24 cellular contexts compared by ENCODE assay signal in the genomic region with DNA sequence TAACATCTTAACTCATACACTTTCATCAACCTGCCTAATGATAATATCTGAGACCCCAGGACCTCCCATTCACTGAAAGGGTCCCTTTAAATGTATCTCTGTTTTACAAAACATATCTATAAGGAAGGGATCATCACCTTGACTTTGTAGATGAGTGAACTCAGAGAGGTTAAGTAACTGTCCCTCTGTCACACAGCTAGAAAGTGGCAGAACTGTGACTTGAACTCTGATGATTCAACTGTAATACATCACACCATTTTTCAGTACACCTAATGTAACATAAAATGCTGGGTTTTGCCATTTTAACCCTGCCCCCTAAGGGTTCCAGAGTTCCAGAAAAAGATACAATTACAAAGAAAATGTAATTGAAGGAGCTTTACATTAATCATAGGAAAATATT.
DNase-seq lines count a peak whose midpoint lies in the region; ATAC-seq, FAIRE-seq and TF ChIP-seq lines count a peak whose summit lies in the region.
"Had no signal": no experiment of that assay in that cellular context is flagged by ENCODE, and none has a peak within 500 bp of the region (broad histone marks: within the 10 kb centered on the region; RNA-seq: fewer than 3 reads in every experiment).

No MANE protein-coding gene starts in this region.

- H3K27me3 Mint-ChIP-seq in T-helper 17 cell, result no peaks in the 10 kb centered on the region
- H3K27me3 Mint-ChIP-seq in stimulated activated memory B cell treated with anti-CD40 and anti-IgM and Interleukin-4, amounts not matched to agents 10 μg/mL and 1 μg/mL and 100 μg/mL, for 72 hours, result no peaks in the 10 kb centered on the region
- H3K27me3 Mint-ChIP-seq: B cell; CD4-positive, alpha-beta T cell had no signal

- H3K9me3 Mint-ChIP-seq in stimulated activated memory B cell treated with anti-CD40 and anti-IgM and Interleukin-4, amounts not matched to agents 10 μg/mL and 1 μg/mL and 100 μg/mL, for 72 hours, result no peaks in the 10 kb centered on the region
- H3K9me3 Mint-ChIP-seq: CD4-positive, alpha-beta T cell; CD8-positive, alpha-beta T cell had no signal

- ATAC-seq in A549 (no peak), T-helper 17 cell (no peak), K562 (no peak), left lung (no peak), GM19395 (IDR thresholded peaks at IDR 0.05; ENCODE audit: unreplicated experiment) (no peak)
- ATAC-seq in stimulated activated memory B cell treated with anti-CD40 and anti-IgM and Interleukin-4, amounts not matched to agents 10 μg/mL and 1 μg/mL and 100 μg/mL, for 72 hours, result no peak
- ATAC-seq: CD8-positive, alpha-beta T cell had no signal

- POLR2A ChIA-PET in A549 (lab: Yijun Ruan, JAX) (no interaction called here), HEK293 (lab: Yijun Ruan, JAX) (no interaction called here), K562 (lab: Yijun Ruan, JAX) (interaction anchor here (0.7 kb wide), 1 partner anchor 26 kb away, joined by 3 read pairs; no protein-coding TSS in a partner anchor)

- no TSS peak for BruUV-seq in K562 (replicated peaks; lab: Mats Ljungman, UMichigan)

- H3K9me3 ChIP-seq in A549 (no peaks in the 10 kb centered on the region), HEK293 (ENCODE audit: control insufficient read depth, insufficient read depth, low read depth, low read length) (no peaks in the 10 kb centered on the region), T-helper 17 cell (ENCODE audit: control insufficient read depth, low read length, poor library complexity, severe bottlenecking) (no peaks in the 10 kb centered on the region), K562 (replicated peaks; ENCODE audit: control insufficient read depth, insufficient read depth, low read depth, low read length) (no peaks in the 10 kb centered on the region), left lung (no peaks in the 10 kb centered on the region)
- H3K9me3 ChIP-seq: BLaER1 treated with 17β-estradiol and CSF1 and Interleukin-3, amounts not matched to agents 10 nM and 100 nM; Caco-2 had no signal

- no peak for TF ChIP-seq RAD21 in A549 (conservative IDR thresholded peaks at IDR 0.05 in 1 of 2, IDR thresholded peaks at IDR 0.05 in 1 of 2)
- TF ChIP-seq RAD21 in K562 (CRISPR knock-in tag; conservative IDR thresholded peaks at IDR 0.05 in 1 of 2, IDR thresholded peaks at IDR 0.05 in 1 of 2), result no peak

- no peak overlapping the region for H3K9ac ChIP-seq in K562 (ENCODE audit: insufficient read depth in 1 of 2, low read depth in 2 of 2, low read length in 2 of 2)
- H3K9ac ChIP-seq: BLaER1 treated with 17β-estradiol and CSF1 and Interleukin-3, amounts not matched to agents 10 nM and 100 nM had no signal

- intact Hi-C loops in K562 (cut with micrococcal nuclease) (no loop called here), left lung (cut with DNase I) (no loop called here)

- H3K4me1 ChIP-seq in A549 (peaks cover 6% of the 10 kb centered on the region; the same call in 1 of the 3 replicates), HEK293 (ENCODE audit: control insufficient read depth, insufficient read depth, low read length) (no peaks in the 10 kb centered on the region), K562 (replicated peaks in 1 of 2; ENCODE audit: control insufficient read depth in 2 of 2, insufficient read depth in 2 of 2, low read length in 2 of 2) (no peaks in the 10 kb centered on the region; a peak in 1 of 5 replicates), left lung (no peaks in the 10 kb centered on the region)
- H3K4me1 ChIP-seq: BLaER1 treated with 17β-estradiol and CSF1 and Interleukin-3, amounts not matched to agents 10 nM and 100 nM had no signal

- CTCF ChIA-PET in A549 (lab: Yijun Ruan, JAX), result no interaction called here
- CTCF ChIA-PET in HEK293 (lab: Yijun Ruan, JAX), result no interaction called here
- CTCF ChIA-PET in K562 (lab: Yijun Ruan, JAX; ENCODE audit: low intra/inter-chr PET ratio), result no interaction called here

- no peaks in the 10 kb centered on the region; a peak in 1 of 3 replicates for H3K36me3 ChIP-seq in HEK293 (ENCODE audit: control insufficient read depth in 2 of 2, insufficient read depth in 1 of 2, low read length in 2 of 2)
- no peaks in the 10 kb centered on the region for H3K36me3 ChIP-seq in K562 (ENCODE audit: control insufficient read depth, insufficient read depth, low read length)
- H3K36me3 ChIP-seq in left lung, result no peaks in the 10 kb centered on the region
- H3K36me3 ChIP-seq: BLaER1 treated with 17β-estradiol and CSF1 and Interleukin-3, amounts not matched to agents 10 nM and 100 nM had no signal

- no peaks in the 10 kb centered on the region for H3K9me1 ChIP-seq in K562 (ENCODE audit: control insufficient read depth, insufficient read depth, low read length)

- H3K4me1 Mint-ChIP-seq in T-helper 17 cell, result peaks cover 6% of the 10 kb centered on the region
- H3K4me1 Mint-ChIP-seq in stimulated activated memory B cell treated with anti-CD40 and anti-IgM and Interleukin-4, amounts not matched to agents 10 μg/mL and 1 μg/mL and 100 μg/mL, for 72 hours, result peaks cover 26% of the 10 kb centered on the region

- no peak overlapping the region for H2AFZ ChIP-seq in K562 (ENCODE audit: low read depth, low read length)

- TF ChIP-seq POLR2A in A549 (IDR thresholded peaks at IDR 0.05; ENCODE audit: low read length) (no peak), K562 (conservative IDR thresholded peaks at IDR 0.05) (no peak)

- no peaks in the 10 kb centered on the region for H3K27me3 ChIP-seq in K562 (ENCODE audit: control insufficient read depth in 2 of 2, insufficient read depth in 2 of 2, low read length in 2 of 2)
- H3K27me3 ChIP-seq in left lung, result no peaks in the 10 kb centered on the region
- H3K27me3 ChIP-seq: BLaER1 treated with 17β-estradiol and CSF1 and Interleukin-3, amounts not matched to agents 10 nM and 100 nM had no signal

- TF ChIP-seq EP300 in A549 (IDR thresholded peaks at IDR 0.05) (no peak), K562 (IDR thresholded peaks at IDR 0.05; ENCODE audit: low read length) (no peak)

- in situ Hi-C loops in K562 (cut with MboI), result no loop called here

- H3K4me2 ChIP-seq in A549 (no peak overlapping the region), K562 (ENCODE audit: insufficient read depth, low read length) (no peak overlapping the region)
- H3K4me2 ChIP-seq: BLaER1 treated with 17β-estradiol and CSF1 and Interleukin-3, amounts not matched to agents 10 nM and 100 nM had no signal

- no peak overlapping the region for H3K27ac ChIP-seq in A549
- H3K27ac ChIP-seq in HEK293 (ENCODE audit: extremely low read depth, low read depth, low read length), result no peak overlapping the region
- H3K27ac ChIP-seq in K562 (ENCODE audit: extremely low read depth, low read depth, low read length), result no peak overlapping the region
- H3K27ac ChIP-seq in left lung, result no peak overlapping the region
- H3K27ac ChIP-seq: BLaER1 treated with 17β-estradiol and CSF1 and Interleukin-3, amounts not matched to agents 10 nM and 100 nM; C4-2B had no signal

- no peak for FAIRE-seq in A549 (lab: Jason Lieb, UNC)
- no peak for FAIRE-seq in K562 (lab: Jason Lieb, UNC)
- FAIRE-seq: A204.1, D721Med, G401.6, GM12891, GM19239 had no signal

- peak overlapping the region; percentile 27 for H3K27ac Mint-ChIP-seq in T-helper 17 cell
- no peak overlapping the region for H3K27ac Mint-ChIP-seq in stimulated activated memory B cell treated with anti-CD40 and anti-IgM and Interleukin-4, amounts not matched to agents 10 μg/mL and 1 μg/mL and 100 μg/mL, for 72 hours
- H3K27ac Mint-ChIP-seq: B cell; CD4-positive, alpha-beta T cell; CD8-positive, alpha-beta T cell had no signal

- no peaks in the 10 kb centered on the region for H3K36me3 Mint-ChIP-seq in T-helper 17 cell (ENCODE audit: low read depth)
- H3K36me3 Mint-ChIP-seq in stimulated activated memory B cell treated with anti-CD40 and anti-IgM and Interleukin-4, amounts not matched to agents 10 μg/mL and 1 μg/mL and 100 μg/mL, for 72 hours, result peaks cover 9% of the 10 kb centered on the region
- H3K36me3 Mint-ChIP-seq: CD8-positive, alpha-beta T cell had no signal

- no peaks in the 10 kb centered on the region for H4K20me1 ChIP-seq in K562 (replicated peaks; ENCODE audit: control insufficient read depth, insufficient read depth, low read length)

- TF ChIP-seq CTCF in A549 (IDR thresholded peaks at IDR 0.05) (no peak), HEK293 (tag by site-specific recombination; IDR thresholded peaks at IDR 0.05) (no peak), K562 (IDR thresholded peaks at IDR 0.05 in 2 of 3, conservative IDR thresholded peaks at IDR 0.05 in 1 of 3; ENCODE audit: insufficient read depth in 2 of 3, low read depth in 1 of 3, low read length in 3 of 3) (no peak), left lung (IDR thresholded peaks at IDR 0.05) (no peak)

- H3K4me3 Mint-ChIP-seq in T-helper 17 cell, result no peak overlapping the region
- no peak overlapping the region for H3K4me3 Mint-ChIP-seq in stimulated activated memory B cell treated with anti-CD40 and anti-IgM and Interleukin-4, amounts not matched to agents 10 μg/mL and 1 μg/mL and 100 μg/mL, for 72 hours
- H3K4me3 Mint-ChIP-seq: B cell; CD4-positive, alpha-beta T cell; CD8-positive, alpha-beta T cell had no signal

- H3K4me3 ChIP-seq in A549, result no peak overlapping the region
- no peak overlapping the region for H3K4me3 ChIP-seq in HEK293 (ENCODE audit: low read depth, low read length)
- no peak overlapping the region for H3K4me3 ChIP-seq in K562
- H3K4me3 ChIP-seq in left lung, result no peak overlapping the region
- H3K4me3 ChIP-seq: BLaER1 treated with 17β-estradiol and CSF1 and Interleukin-3, amounts not matched to agents 10 nM and 100 nM had no signal

- DNase-seq in A549 (ENCODE audit: low read depth in 1 of 2, low spot score in 1 of 2), result no peak
- DNase-seq in T-helper 17 cell, result no peak
- no peak for DNase-seq in K562 (ENCODE audit: extremely low read depth in 1 of 4, low spot score in 3 of 4)
- no peak for DNase-seq in left lung
- no peak for DNase-seq in kidney tubule cell (ENCODE audit: low spot score)
- DNase-seq: 8988T; AML-193; Caco-2; Calu3; CD4-positive, alpha-beta T cell; CD8-positive, alpha-beta T cell; DMS79 treated with DMSO at 0.1 percent for 48 hours; GF-D8 had no signal

- no peaks in the 10 kb centered on the region for H3K79me2 ChIP-seq in K562 (ENCODE audit: control insufficient read depth, insufficient read depth, low read length)

TF ChIP-seq in A549, 52 proteins besides CTCF, POLR2A, EP300 and RAD21:
- TF ChIP-seq JUN (IDR thresholded peaks at IDR 0.05), result no peak
- TF ChIP-seq KDM1A (IDR thresholded peaks at IDR 0.05; ENCODE audit: low read depth), result 0 out of 2 replicates have a peak, but pooled peaks have one; percentile 23

TF ChIP-seq in K562, 482 proteins besides CTCF, POLR2A, EP300 and RAD21 (continues in another document):
- TF ChIP-seq KDM1A (IDR thresholded peaks at IDR 0.05) (peak; percentile 44 to 52; a peak in 2 of 4 replicates), LEF1 (IDR thresholded peaks at IDR 0.05) (no peak), ZNF785 (CRISPR knock-in tag; IDR thresholded peaks at IDR 0.05) (no peak), MIER1 (IDR thresholded peaks at IDR 0.05; ENCODE audit: low read depth) (no peak), RBM25 (IDR thresholded peaks at IDR 0.05; ENCODE audit: low read depth, low read length, severe bottlenecking) (peak; percentile 96), TARDBP (IDR thresholded peaks at IDR 0.05) (no peak), RFX1 (IDR thresholded peaks at IDR 0.05) (no peak)
- TF ChIP-seq, protein P1, sequence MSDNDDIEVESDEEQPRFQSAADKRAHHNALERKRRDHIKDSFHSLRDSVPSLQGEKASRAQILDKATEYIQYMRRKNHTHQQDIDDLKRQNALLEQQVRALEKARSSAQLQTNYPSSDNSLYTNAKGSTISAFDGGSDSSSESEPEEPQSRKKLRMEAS (CRISPR knock-in tag; IDR thresholded peaks at IDR 0.05), result no peak
